Comparison of ENCODE assay signal across 8 cellular contexts in the genomic region with DNA sequence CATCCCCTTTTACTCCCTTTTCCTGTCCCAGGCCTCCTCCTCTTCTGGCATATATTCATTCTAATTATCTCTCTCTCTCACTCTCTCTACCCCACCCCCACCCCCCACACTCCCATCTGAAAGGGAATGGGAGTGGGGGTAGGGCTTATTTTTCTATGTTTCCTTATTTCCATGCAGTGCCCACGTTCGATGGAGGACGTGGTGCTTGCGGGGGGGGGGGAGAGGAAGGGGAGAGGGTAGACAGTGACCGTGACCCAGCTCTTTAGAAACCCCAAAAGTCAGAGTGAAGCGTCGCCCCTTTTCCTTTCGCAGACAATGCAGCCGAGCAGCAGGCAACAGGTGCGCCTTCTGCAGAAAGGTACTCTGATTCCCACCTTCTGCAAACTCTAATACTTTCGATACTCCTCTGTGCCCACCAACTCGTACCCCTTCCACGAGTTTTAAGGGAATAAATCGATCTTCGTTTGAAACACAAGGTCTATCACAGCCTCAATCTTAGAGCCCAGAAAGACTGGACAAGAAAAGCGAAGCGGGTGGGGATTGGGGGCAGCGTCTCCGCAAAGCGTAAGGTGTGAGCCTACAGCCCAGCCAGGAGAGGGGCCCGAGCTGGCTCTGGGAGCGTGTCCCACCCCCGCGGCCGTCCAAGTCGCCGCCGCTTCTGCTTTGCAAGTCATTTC. TPM values are rescaled to one million over a fixed set of nuclear protein-coding genes. Genes with fewer than 3 reads are reported as not detected.
DNase-seq lines count a peak whose midpoint lies in the region; ATAC-seq and TF ChIP-seq lines count a peak whose summit lies in the region.

No MANE protein-coding gene starts in this region.

- H3K27ac ChIP-seq in 22Rv1 = peak overlapping the region; percentile 84

- H3K9me3 ChIP-seq in mucosa of stomach (ENCODE audit: control insufficient read depth, low read length) = no peaks in the 10 kb centered on the region

- H3K4me3 ChIP-seq in GM12864 (ENCODE audit: low read depth, low read length) (peak overlapping the region; percentile 91), mucosa of stomach (ENCODE audit: low read length) (peak overlapping the region; percentile 96)

- peak; percentile 10 for ATAC-seq in HG02884 (IDR thresholded peaks at IDR 0.05; ENCODE audit: unreplicated experiment)

- peaks cover 3% of the 10 kb centered on the region for H3K4me1 ChIP-seq in mucosa of stomach (ENCODE audit: control insufficient read depth, insufficient read depth, low read length)

- TF ChIP-seq CTCF in 22Rv1 (IDR thresholded peaks at IDR 0.05) (no peak), GM12864 (IDR thresholded peaks at IDR 0.05; ENCODE audit: low read depth, low read length, missing control alignments) (no peak)

- DNase-seq in GM12864 (ENCODE audit: low read depth) = no peak
- peak; percentile 67 for DNase-seq in RPMI8226
- peak; percentile 20 for DNase-seq in dedifferentiated amniotic fluid mesenchymal stem cell (ENCODE audit: extremely low spot score)
- DNase-seq in retina = no peak
- DNase-seq in dermis blood vessel endothelial cell = no peak

- no peaks in the 10 kb centered on the region for H3K27me3 ChIP-seq in mucosa of stomach (ENCODE audit: control insufficient read depth, insufficient read depth, low read length)

- H3K9ac ChIP-seq in mucosa of stomach (ENCODE audit: low read length) = peak overlapping the region; percentile 88

- no peaks in the 10 kb centered on the region for H3K36me3 ChIP-seq in mucosa of stomach (ENCODE audit: control insufficient read depth, insufficient read depth, low read length)

RNA-seq across cellular contexts. Expression of a gene that starts 0.9 kb away (rescaled TPM):
- total RNA-seq in dermis blood vessel endothelial cell = 0.14 and 0.17 TPM in 2 replicates

Comparison
In these comparisons a context has a peak if more than half of its experiments do, and no peak if none do; other contexts are left out.
1. DNase-seq: peak in RPMI8226 (single experiment) and dedifferentiated amniotic fluid mesenchymal stem cell (single experiment); none in GM12864 (single experiment), retina (single experiment) and dermis blood vessel endothelial cell (single experiment).